In the genomic region with DNA sequence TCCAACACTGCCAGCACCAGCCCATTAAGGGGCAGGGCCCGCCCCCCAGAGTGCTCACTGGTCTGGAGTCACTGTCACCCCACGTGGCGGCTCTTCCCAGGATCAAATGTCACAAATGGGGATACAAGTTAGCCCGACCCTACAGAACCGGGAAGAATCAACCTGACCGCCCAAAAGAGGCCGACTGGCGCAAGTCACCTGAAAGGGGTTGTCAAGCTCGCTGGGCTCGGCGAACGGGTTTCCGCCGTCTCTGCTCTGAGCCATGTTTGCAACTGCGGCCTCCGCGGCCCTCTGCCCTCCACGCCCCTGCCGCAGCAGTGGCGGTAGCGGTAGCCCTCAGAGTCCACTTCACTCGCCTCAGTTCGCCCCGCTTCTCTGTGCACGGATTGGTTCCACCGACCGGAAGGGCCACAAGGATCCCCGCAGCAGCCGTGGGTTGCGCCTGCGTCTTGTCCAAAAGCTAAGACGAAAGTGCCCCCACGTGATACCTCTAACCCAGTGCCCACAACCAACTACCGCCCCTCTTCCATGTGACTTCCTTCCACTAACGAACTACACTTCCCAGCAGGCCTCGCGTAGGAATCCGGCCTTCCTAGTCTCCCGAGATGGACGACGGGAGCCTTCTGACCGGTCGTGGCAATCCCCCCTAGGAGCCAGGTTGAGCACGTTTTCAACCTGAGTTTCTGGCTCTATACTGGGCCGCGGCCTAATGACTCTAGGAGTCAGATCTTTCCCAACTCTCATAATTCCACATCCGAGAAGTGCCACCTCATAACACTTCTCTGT, we compare ENCODE assay signal across 1 cellular context.
TF ChIP-seq lines count a peak whose summit lies in the region.

TSS of gene SCAMP3 (minus strand) at position 473 of the 786 bp plus-strand sequence. CDS start at position 264, 209 bp downstream.

TF ChIP-seq in HepG2, 621 proteins besides CTCF, POLR2A, EP300 and RAD21 (continued from another document and continues in another):
- TF ChIP-seq, protein P1, sequence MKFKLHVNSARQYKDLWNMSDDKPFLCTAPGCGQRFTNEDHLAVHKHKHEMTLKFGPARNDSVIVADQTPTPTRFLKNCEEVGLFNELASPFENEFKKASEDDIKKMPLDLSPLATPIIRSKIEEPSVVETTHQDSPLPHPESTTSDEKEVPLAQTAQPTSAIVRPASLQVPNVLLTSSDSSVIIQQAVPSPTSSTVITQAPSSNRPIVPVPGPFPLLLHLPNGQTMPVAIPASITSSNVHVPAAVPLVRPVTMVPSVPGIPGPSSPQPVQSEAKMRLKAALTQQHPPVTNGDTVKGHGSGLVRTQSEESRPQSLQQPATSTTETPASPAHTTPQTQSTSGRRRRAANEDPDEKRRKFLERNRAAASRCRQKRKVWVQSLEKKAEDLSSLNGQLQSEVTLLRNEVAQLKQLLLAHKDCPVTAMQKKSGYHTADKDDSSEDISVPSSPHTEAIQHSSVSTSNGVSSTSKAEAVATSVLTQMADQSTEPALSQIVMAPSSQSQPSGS (CRISPR knock-in tag; IDR thresholded peaks at IDR 0.05) = peak; percentile 61; the same call in 1 of the 2 replicates
- TF ChIP-seq ARNTL (CRISPR knock-in tag; IDR thresholded peaks at IDR 0.05) = peak; percentile 87
- no peak for TF ChIP-seq ZBTB1 (CRISPR knock-in tag; IDR thresholded peaks at IDR 0.05; ENCODE audit: borderline replicate concordance)
- peak; percentile 75; the same call in 1 of the 2 replicates for TF ChIP-seq ZNF33A (CRISPR knock-in tag; IDR thresholded peaks at IDR 0.05; ENCODE audit: borderline replicate concordance)
- TF ChIP-seq RBAK (CRISPR knock-in tag; IDR thresholded peaks at IDR 0.05) = no peak
- TF ChIP-seq KLF12 (CRISPR knock-in tag; IDR thresholded peaks at IDR 0.05; ENCODE audit: borderline replicate concordance) = no peak
- no peak for TF ChIP-seq MAFK (conservative IDR thresholded peaks at IDR 0.05 in 1 of 2, IDR thresholded peaks at IDR 0.05 in 1 of 2; ENCODE audit: low read length in 2 of 2)
- TF ChIP-seq HDAC1 (CRISPR knock-in tag; IDR thresholded peaks at IDR 0.05) = peak; percentile 93
- TF ChIP-seq TRIM22 (IDR thresholded peaks at IDR 0.05) = no peak
- TF ChIP-seq PHB2 (IDR thresholded peaks at IDR 0.05; ENCODE audit: partially characterized antibody) = no peak
- no peak for TF ChIP-seq FLYWCH1 (CRISPR knock-in tag; IDR thresholded peaks at IDR 0.05)
- TF ChIP-seq, protein P2, sequence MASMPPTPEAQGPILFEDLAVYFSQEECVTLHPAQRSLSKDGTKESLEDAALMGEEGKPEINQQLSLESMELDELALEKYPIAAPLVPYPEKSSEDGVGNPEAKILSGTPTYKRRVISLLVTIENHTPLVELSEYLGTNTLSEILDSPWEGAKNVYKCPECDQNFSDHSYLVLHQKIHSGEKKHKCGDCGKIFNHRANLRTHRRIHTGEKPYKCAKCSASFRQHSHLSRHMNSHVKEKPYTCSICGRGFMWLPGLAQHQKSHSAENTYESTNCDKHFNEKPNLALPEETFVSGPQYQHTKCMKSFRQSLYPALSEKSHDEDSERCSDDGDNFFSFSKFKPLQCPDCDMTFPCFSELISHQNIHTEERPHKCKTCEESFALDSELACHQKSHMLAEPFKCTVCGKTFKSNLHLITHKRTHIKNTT (CRISPR knock-in tag; IDR thresholded peaks at IDR 0.05) = no peak
- no peak for TF ChIP-seq ZBTB10 (CRISPR knock-in tag; IDR thresholded peaks at IDR 0.05; ENCODE audit: borderline replicate concordance)
- TF ChIP-seq, protein P3, sequence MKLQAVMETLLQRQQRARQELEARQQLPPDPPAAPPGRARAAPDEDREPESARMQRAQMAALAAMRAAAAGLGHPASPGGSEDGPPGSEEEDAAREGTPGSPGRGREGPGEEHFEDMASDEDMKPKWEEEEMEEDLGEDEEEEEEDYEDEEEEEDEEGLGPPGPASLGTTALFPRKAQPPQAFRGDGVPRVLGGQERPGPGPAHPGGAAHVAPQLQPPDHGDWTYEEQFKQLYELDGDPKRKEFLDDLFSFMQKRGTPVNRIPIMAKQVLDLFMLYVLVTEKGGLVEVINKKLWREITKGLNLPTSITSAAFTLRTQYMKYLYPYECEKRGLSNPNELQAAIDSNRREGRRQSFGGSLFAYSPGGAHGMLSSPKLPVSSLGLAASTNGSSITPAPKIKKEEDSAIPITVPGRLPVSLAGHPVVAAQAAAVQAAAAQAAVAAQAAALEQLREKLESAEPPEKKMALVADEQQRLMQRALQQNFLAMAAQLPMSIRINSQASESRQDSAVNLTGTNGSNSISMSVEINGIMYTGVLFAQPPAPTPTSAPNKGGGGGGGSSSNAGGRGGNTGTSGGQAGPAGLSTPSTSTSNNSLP (IDR thresholded peaks at IDR 0.05; ENCODE audit: low read depth, low read length) = no peak
- TF ChIP-seq ZNF180 (CRISPR knock-in tag; IDR thresholded peaks at IDR 0.05; ENCODE audit: borderline replicate concordance, low read depth) = no peak
- peak; percentile 92 for TF ChIP-seq PHF8 (CRISPR knock-in tag; IDR thresholded peaks at IDR 0.05)
- no peak for TF ChIP-seq ZNF383 (CRISPR knock-in tag; IDR thresholded peaks at IDR 0.05; ENCODE audit: borderline replicate concordance)
- peak; percentile 93 for TF ChIP-seq NRL (CRISPR knock-in tag; IDR thresholded peaks at IDR 0.05; ENCODE audit: borderline replicate concordance)
- TF ChIP-seq ZNF747 (CRISPR knock-in tag; IDR thresholded peaks at IDR 0.05; ENCODE audit: borderline replicate concordance) = 0 out of 2 replicates have a peak, but pooled peaks have one; percentile 30
- TF ChIP-seq, protein P4, sequence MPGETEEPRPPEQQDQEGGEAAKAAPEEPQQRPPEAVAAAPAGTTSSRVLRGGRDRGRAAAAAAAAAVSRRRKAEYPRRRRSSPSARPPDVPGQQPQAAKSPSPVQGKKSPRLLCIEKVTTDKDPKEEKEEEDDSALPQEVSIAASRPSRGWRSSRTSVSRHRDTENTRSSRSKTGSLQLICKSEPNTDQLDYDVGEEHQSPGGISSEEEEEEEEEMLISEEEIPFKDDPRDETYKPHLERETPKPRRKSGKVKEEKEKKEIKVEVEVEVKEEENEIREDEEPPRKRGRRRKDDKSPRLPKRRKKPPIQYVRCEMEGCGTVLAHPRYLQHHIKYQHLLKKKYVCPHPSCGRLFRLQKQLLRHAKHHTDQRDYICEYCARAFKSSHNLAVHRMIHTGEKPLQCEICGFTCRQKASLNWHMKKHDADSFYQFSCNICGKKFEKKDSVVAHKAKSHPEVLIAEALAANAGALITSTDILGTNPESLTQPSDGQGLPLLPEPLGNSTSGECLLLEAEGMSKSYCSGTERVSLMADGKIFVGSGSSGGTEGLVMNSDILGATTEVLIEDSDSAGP (CRISPR knock-in tag; IDR thresholded peaks at IDR 0.05; ENCODE audit: borderline replicate concordance) = peak; percentile 88; the same call in 1 of the 2 replicates
- TF ChIP-seq ATF7-NPFF (CRISPR knock-in tag; IDR thresholded peaks at IDR 0.05; ENCODE audit: low read depth) = peak; percentile 86; the same call in 1 of the 2 replicates
- TF ChIP-seq, protein P5, sequence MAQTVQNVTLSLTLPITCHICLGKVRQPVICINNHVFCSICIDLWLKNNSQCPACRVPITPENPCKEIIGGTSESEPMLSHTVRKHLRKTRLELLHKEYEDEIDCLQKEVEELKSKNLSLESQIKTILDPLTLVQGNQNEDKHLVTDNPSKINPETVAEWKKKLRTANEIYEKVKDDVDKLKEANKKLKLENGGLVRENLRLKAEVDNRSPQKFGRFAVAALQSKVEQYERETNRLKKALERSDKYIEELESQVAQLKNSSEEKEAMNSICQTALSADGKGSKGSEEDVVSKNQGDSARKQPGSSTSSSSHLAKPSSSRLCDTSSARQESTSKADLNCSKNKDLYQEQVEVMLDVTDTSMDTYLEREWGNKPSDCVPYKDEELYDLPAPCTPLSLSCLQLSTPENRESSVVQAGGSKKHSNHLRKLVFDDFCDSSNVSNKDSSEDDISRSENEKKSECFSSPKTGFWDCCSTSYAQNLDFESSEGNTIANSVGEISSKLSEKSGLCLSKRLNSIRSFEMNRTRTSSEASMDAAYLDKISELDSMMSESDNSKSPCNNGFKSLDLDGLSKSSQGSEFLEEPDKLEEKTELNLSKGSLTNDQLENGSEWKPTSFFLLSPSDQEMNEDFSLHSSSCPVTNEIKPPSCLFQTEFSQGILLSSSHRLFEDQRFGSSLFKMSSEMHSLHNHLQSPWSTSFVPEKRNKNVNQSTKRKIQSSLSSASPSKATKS (CRISPR knock-in tag; IDR thresholded peaks at IDR 0.05) = no peak
- TF ChIP-seq ZNF296 (CRISPR knock-in tag; conservative IDR thresholded peaks at IDR 0.05) = no peak
- peak; percentile 75 for TF ChIP-seq ZNF276 (CRISPR knock-in tag; IDR thresholded peaks at IDR 0.05; ENCODE audit: low read depth)
- peak; percentile 97 for TF ChIP-seq IRF2 (CRISPR knock-in tag; IDR thresholded peaks at IDR 0.05)
- TF ChIP-seq SNAPC4 (CRISPR knock-in tag; IDR thresholded peaks at IDR 0.05) = peak; percentile 68; the same call in 1 of the 2 replicates
- no peak; the same call in 1 of the 2 replicates for TF ChIP-seq ZNF562 (CRISPR knock-in tag; IDR thresholded peaks at IDR 0.05; ENCODE audit: borderline replicate concordance)
- TF ChIP-seq DNMT3B (CRISPR knock-in tag; conservative IDR thresholded peaks at IDR 0.05) = no peak
- no peak for TF ChIP-seq HHEX (CRISPR knock-in tag; IDR thresholded peaks at IDR 0.05)
- TF ChIP-seq ZNF672 (CRISPR knock-in tag; IDR thresholded peaks at IDR 0.05) = peak; percentile 80; the same call in 1 of the 2 replicates
- peak; percentile 84; the same call in 1 of the 2 replicates for TF ChIP-seq ZNF124 (CRISPR knock-in tag; IDR thresholded peaks at IDR 0.05)
- TF ChIP-seq MYNN (CRISPR knock-in tag; IDR thresholded peaks at IDR 0.05; ENCODE audit: low read depth) = no peak
